ENCODE assay signal across 2 cellular contexts in the genomic region with DNA sequence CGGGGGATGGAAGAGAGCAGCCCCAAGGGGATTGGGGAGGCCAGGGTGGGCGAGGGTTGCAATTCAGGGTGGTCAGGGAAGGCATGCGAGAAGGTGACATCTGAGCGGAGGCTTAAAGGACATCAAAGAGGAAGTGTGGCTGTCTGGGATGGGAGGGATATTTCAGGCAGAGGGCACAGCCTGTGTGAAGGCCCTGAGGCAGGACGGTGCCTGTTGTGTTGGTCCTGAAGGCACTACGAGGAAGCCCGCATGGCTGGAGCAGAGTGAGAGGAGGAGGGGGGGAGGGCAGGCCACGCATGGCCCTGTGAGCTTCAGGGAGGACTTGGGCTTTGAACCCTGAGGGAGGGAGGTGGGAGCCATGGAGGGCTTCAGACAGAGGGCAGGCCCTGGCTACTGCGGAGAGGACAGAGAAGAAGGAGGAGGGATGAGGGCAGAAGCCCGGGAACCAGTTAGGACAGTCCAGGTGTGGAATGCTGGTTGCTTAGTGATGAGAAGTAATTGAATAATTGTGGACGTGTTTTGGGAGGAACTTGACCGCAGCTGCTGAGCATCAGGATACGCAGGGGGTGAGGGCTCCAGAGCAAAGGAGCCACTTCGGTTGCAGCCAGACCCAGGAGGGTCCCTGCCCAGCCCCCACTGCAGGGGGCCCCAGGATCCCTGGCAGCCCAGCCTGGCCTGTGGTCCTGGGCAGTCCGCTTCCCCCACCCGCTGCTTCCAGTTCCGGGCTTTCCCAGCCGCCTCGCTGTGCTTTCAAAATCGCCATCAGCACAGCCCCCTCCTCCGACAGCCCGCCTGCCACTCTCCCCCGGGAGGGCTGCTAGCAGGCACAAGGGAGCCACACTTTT.
A peak's percentile ranks its signal among the peaks of the same experiment; 100 is the strongest.
TF ChIP-seq lines count a peak whose summit lies in the region.

No MANE protein-coding gene starts in this region.

TF ChIP-seq in GM23338, 12 proteins besides CTCF, POLR2A, EP300 and RAD21:
- TF ChIP-seq ZNF114 (CRISPR knock-in tag; IDR thresholded peaks at IDR 0.05) (no peak), CREB1 (CRISPR knock-in tag; IDR thresholded peaks at IDR 0.05; ENCODE audit: low read depth) (peak; percentile 46; the same call in 1 of the 2 replicates), POLR2AphosphoS5 (IDR thresholded peaks at IDR 0.05; ENCODE audit: low read depth) (peak; percentile 42), NANOG (IDR thresholded peaks at IDR 0.05; ENCODE audit: borderline replicate concordance) (peak; percentile 87; the same call in 1 of the 2 replicates)
TF ChIP-seq in GM23338: peak in this region for 3.

TF ChIP-seq in endothelial cell of umbilical vein, 7 proteins besides CTCF, POLR2A, EP300 and RAD21:
- TF ChIP-seq POLR2AphosphoS5 (IDR thresholded peaks at IDR 0.05; ENCODE audit: insufficient read depth, low read depth, low read length): no peak
